In the genomic region with DNA sequence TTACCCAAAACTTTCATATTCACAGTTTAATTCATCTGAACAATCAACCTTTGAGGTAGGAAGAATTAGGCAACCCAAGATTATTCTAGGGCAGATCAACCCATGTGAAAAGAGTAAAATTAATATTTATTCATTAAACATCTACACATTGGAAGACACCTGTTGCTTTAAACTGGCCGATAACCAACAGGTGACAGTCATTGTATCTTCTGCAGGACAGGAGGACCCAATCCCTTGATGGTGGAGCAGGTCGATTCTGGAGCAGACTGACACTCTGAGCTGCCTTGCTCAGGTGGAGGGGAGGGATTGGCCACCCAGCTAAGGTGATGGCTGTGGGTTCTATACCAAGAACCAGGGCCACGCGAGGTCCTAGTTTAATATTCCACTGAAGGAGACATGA, we compare ENCODE assay signal across 7 cellular contexts.
"Had no signal": no experiment of that assay in that cellular context is flagged by ENCODE, and none has a peak within 500 bp of the region (broad histone marks: within the 10 kb centered on the region; RNA-seq: fewer than 3 reads in every experiment).

No MANE protein-coding gene starts in this region.

- ATAC-seq: HepG2, K562 had no signal

- DNase-seq: KBM-7, KG1 had no signal

- H3K27ac ChIP-seq: HL-60, KMS-11 had no signal

- H3K4me2 ChIP-seq: KMS-11 had no signal

- H3K4me3 Mint-ChIP-seq: IgD-negative memory B cell had no signal

- H3K9ac ChIP-seq: KMS-11 had no signal

- H3K4me3 ChIP-seq: K562 had no signal

- H3K36me3 Mint-ChIP-seq: IgD-negative memory B cell had no signal

- H3K9me3 Mint-ChIP-seq: IgD-negative memory B cell had no signal

- H3K27me3 Mint-ChIP-seq: IgD-negative memory B cell had no signal

- H3K4me1 Mint-ChIP-seq: IgD-negative memory B cell had no signal

- H3K27ac Mint-ChIP-seq: IgD-negative memory B cell had no signal
